ENCODE assay signal across 22 cellular contexts in the genomic region with DNA sequence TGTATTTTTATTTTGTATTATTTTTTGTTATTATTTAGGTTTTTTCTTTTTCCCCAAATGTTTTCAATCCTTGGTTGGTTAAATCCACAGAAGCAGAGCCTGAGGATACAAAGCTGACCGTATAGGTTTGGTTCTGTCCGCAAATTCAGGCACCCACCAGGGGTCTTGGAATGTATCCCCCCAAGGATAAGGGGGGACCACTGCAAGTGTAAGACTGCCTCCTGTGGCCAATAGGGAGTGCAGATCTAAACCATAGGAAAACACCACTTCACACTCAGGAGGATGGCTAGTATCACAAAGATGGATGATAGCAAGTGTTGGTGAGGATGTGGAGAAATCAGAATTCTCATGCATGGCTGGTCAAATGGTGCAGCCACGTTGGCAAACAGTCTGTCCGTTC. TPM values are rescaled to one million over a fixed set of nuclear protein-coding genes. Genes with fewer than 3 reads are reported as not detected.
A peak's percentile ranks its signal among the peaks of the same experiment; 100 is the strongest.
DNase-seq lines count a peak whose midpoint lies in the region; ATAC-seq and TF ChIP-seq lines count a peak whose summit lies in the region.
"Had no signal": no experiment of that assay in that cellular context is flagged by ENCODE, and none has a peak within 500 bp of the region (broad histone marks: within the 10 kb centered on the region; RNA-seq: fewer than 3 reads in every experiment).

No MANE protein-coding gene starts in this region.

- no peaks in the 10 kb centered on the region for H3K27me3 ChIP-seq in DND-41 (ENCODE audit: insufficient read depth, low read length, poor library complexity)
- H3K27me3 ChIP-seq: tibial artery had no signal

- H3K79me2 ChIP-seq in DND-41 (ENCODE audit: insufficient read depth, low read length), result peaks cover 77% of the 10 kb centered on the region

- peaks cover 10% of the 10 kb centered on the region for H3K36me3 ChIP-seq in DND-41 (ENCODE audit: insufficient read depth, low read length)

- H3K4me3 Mint-ChIP-seq in HFFc6, result no peak overlapping the region
- H3K4me3 Mint-ChIP-seq in chondrocyte (ENCODE audit: unreplicated experiment), result no peak overlapping the region
- H3K4me3 Mint-ChIP-seq: activated naive CD8-positive, alpha-beta T cell treated with anti-CD3 and anti-CD28 coated beads, Interleukin-2, amount 50 U/mL, for 24 hours; CD4-positive, alpha-beta T cell; natural killer cell treated with Interleukin-12 subunit alpha and Interleukin-12 subunit beta and Interleukin-15 and Interleukin-18, amount 100 ng/mL, for 72 hours; T-helper 2 cell treated with Interferon-gamma antibody and Interleukin-4, amounts not matched to agents 5 μg/mL and 100 μg/mL, for 36 hours had no signal

- no peak overlapping the region for H3K9ac ChIP-seq in DND-41 (ENCODE audit: low read depth, low read length)

- no peak overlapping the region for H3K27ac Mint-ChIP-seq in HFFc6
- H3K27ac Mint-ChIP-seq in chondrocyte (ENCODE audit: unreplicated experiment), result no peak overlapping the region
- H3K27ac Mint-ChIP-seq: activated naive CD8-positive, alpha-beta T cell treated with anti-CD3 and anti-CD28 coated beads, Interleukin-2, amount 50 U/mL, for 24 hours; CD4-positive, alpha-beta T cell; natural killer cell treated with Interleukin-12 subunit alpha and Interleukin-12 subunit beta and Interleukin-15 and Interleukin-18, amount 100 ng/mL, for 72 hours; T-helper 2 cell treated with Interferon-gamma antibody and Interleukin-4, amounts not matched to agents 5 μg/mL and 100 μg/mL, for 36 hours had no signal

- H3K9me3 Mint-ChIP-seq in HFFc6, result no peaks in the 10 kb centered on the region
- no peaks in the 10 kb centered on the region for H3K9me3 Mint-ChIP-seq in chondrocyte (ENCODE audit: low read depth)
- H3K9me3 Mint-ChIP-seq: activated naive CD8-positive, alpha-beta T cell treated with anti-CD3 and anti-CD28 coated beads, Interleukin-2, amount 50 U/mL, for 24 hours; CD4-positive, alpha-beta T cell; natural killer cell treated with Interleukin-12 subunit alpha and Interleukin-12 subunit beta and Interleukin-15 and Interleukin-18, amount 100 ng/mL, for 72 hours; T-helper 2 cell treated with Interferon-gamma antibody and Interleukin-4, amounts not matched to agents 5 μg/mL and 100 μg/mL, for 36 hours had no signal

- H3K36me3 Mint-ChIP-seq in HFFc6 (ENCODE audit: low read depth), result no peaks in the 10 kb centered on the region
- H3K36me3 Mint-ChIP-seq in chondrocyte (ENCODE audit: low read depth), result peaks cover 6% of the 10 kb centered on the region
- H3K36me3 Mint-ChIP-seq: natural killer cell treated with Interleukin-12 subunit alpha and Interleukin-12 subunit beta and Interleukin-15 and Interleukin-18, amount 100 ng/mL, for 72 hours had no signal

- peaks cover 5% of the 10 kb centered on the region; the same call in 1 of the 2 replicates for H3K4me1 Mint-ChIP-seq in HFFc6 (ENCODE audit: low read depth)
- peaks cover 7% of the 10 kb centered on the region for H3K4me1 Mint-ChIP-seq in chondrocyte (ENCODE audit: low read depth)

- H3K4me3 ChIP-seq in DND-41 (ENCODE audit: low read depth in 1 of 2, low read length in 2 of 2), result no peak overlapping the region
- H3K4me3 ChIP-seq in retinal pigment epithelial cell (ENCODE audit: low read length), result no peak overlapping the region
- H3K4me3 ChIP-seq: lower lobe of right lung, smooth muscle cell, tibial artery had no signal

- no peak overlapping the region for H3K27ac ChIP-seq in DND-41 (ENCODE audit: low read length)
- H3K27ac ChIP-seq: epithelial cell of prostate, lower lobe of right lung, tibial artery had no signal

- H3K27me3 Mint-ChIP-seq in HFFc6 (ENCODE audit: insufficient read depth) (no peaks in the 10 kb centered on the region; the same call in 1 of the 2 replicates), chondrocyte (ENCODE audit: low read depth) (no peaks in the 10 kb centered on the region)
- H3K27me3 Mint-ChIP-seq: activated naive CD8-positive, alpha-beta T cell treated with anti-CD3 and anti-CD28 coated beads, Interleukin-2, amount 50 U/mL, for 24 hours; CD4-positive, alpha-beta T cell; natural killer cell treated with Interleukin-12 subunit alpha and Interleukin-12 subunit beta and Interleukin-15 and Interleukin-18, amount 100 ng/mL, for 72 hours had no signal

- no peaks in the 10 kb centered on the region for H3K4me1 ChIP-seq in DND-41 (ENCODE audit: insufficient read depth, low read length)

- no peak for ATAC-seq in DND-41 (ENCODE audit: insufficient read depth, low read depth)
- ATAC-seq in HG02678 (IDR thresholded peaks at IDR 0.05; ENCODE audit: unreplicated experiment), result no peak
- ATAC-seq in HG03139 (IDR thresholded peaks at IDR 0.05; ENCODE audit: unreplicated experiment), result no peak
- ATAC-seq: activated naive CD8-positive, alpha-beta T cell treated with anti-CD3 and anti-CD28 coated beads, Interleukin-2, amount 50 U/mL, for 24 hours; lower lobe of right lung; natural killer cell treated with Interleukin-12 subunit alpha and Interleukin-12 subunit beta and Interleukin-15 and Interleukin-18, amount 100 ng/mL, for 72 hours had no signal

- no peaks in the 10 kb centered on the region for H3K9me3 ChIP-seq in DND-41 (ENCODE audit: insufficient read depth, low read length, severe bottlenecking)
- H3K9me3 ChIP-seq: lower lobe of right lung, tibial artery had no signal

- peaks cover 50% of the 10 kb centered on the region for H4K20me1 ChIP-seq in DND-41 (ENCODE audit: insufficient read depth, low read length)

- no peak overlapping the region for H2AFZ ChIP-seq in DND-41 (ENCODE audit: low read depth, low read length)

- DNase-seq in DND-41 (no peak), HFFc6 (no peak), chondrocyte (ENCODE audit: low spot score) (no peak), retinal pigment epithelial cell (ENCODE audit: low read depth) (no peak), AML-193 (lab: John Stamatoyannopoulos, UW) (no peak)
- DNase-seq: activated CD4-positive, alpha-beta T cell treated with anti-CD3 and anti-CD28 coated beads, Interleukin-2, amount 50 U/mL, for 1 hour; activated naive CD8-positive, alpha-beta T cell treated with anti-CD3 and anti-CD28 coated beads, Interleukin-2, amount 50 U/mL, for 24 hours; activated T-cell treated with anti-CD3 and anti-CD28 coated beads, Interleukin-2, amount 50 U/mL, for 48 hours; CD4-positive, alpha-beta T cell; effector CD4-positive, alpha-beta T cell; kidney glomerular epithelial cell; lower lobe of right lung; NCI-H1436; NCI-H748 treated with DMSO at 0.1 percent for 48 hours; stimulated activated CD4-positive, alpha-beta T cell treated with anti-CD3 and anti-CD28 coated beads, Interleukin-2, amount 100 ng/mL, for 24 hours; tibial artery had no signal

- TF ChIP-seq CTCF in DND-41 (IDR thresholded peaks at IDR 0.05; ENCODE audit: borderline replicate concordance, extremely low read depth, low read length, poor library complexity, severe bottlenecking) (peak; percentile 34), HFFc6 (IDR thresholded peaks at IDR 0.05) (peak; percentile 29; the same call in 1 of the 2 replicates), chondrocyte (IDR thresholded peaks at IDR 0.05) (peak; percentile 26), retinal pigment epithelial cell (conservative IDR thresholded peaks at IDR 0.05; ENCODE audit: low read depth, low read length) (peak; percentile 39)

- H3K4me2 ChIP-seq in DND-41 (ENCODE audit: insufficient read depth, low read length), result no peak overlapping the region
- H3K4me2 ChIP-seq: smooth muscle cell had no signal

RNA-seq across cellular contexts. Expression of a gene that starts 20.0 kb away (rescaled TPM):
- 10 to 100 TPM; 35.5 to 63.7 (median 55.8) TPM for total RNA-seq in HFFc6 (2021; fragmentation: NEBNext Ultra II Directional; extraction: Animal tissue kit (Norgen Biotek cat#: 25700))
- 58.0 to 83.0 TPM (median 58.8 TPM) in 3 replicates for total RNA-seq in chondrocyte
